ENCODE assay signal across 19 cellular contexts in the genomic region with DNA sequence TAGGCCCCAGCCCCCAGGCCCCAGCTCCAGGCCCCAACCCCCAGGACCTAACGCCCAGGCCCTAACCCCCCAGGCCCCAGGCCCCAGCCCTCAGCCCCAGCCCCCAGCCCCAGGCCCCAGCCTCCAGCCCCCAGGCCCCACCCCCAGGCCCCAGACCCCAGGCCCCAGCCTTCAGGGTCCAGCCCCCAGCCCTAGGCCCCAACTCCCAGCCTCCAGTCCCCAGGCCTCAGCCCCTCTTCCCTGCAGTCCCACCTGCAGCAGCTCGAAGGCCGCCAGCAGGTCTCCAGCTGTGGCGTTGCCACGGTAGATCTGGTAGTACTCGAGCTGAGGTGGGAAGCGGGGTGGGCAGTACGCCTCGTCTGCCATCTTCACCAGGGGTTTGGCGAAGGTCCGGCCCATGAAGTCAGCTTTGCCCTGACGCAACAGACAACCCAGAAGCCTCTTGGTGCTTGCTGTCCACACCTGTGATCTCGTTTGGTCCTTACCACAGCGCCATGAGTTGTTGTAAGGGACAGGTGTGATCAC. TPM values are rescaled to one million over a fixed set of nuclear protein-coding genes. Genes with fewer than 3 reads are reported as not detected.
DNase-seq lines count a peak whose midpoint lies in the region; ATAC-seq, FAIRE-seq and TF ChIP-seq lines count a peak whose summit lies in the region.
"Had no signal": no experiment of that assay in that cellular context is flagged by ENCODE, and none has a peak within 500 bp of the region (broad histone marks: within the 10 kb centered on the region; RNA-seq: fewer than 3 reads in every experiment).

No MANE protein-coding gene starts in this region.

- BruUV-seq in HepG2 (replicated peaks; lab: Mats Ljungman, UMichigan), result no TSS peak

- TF ChIP-seq RAD21 in HepG2 (CRISPR knock-in tag; IDR thresholded peaks at IDR 0.05), result no peak

- POLR2A ChIA-PET in HepG2 (lab: Yijun Ruan, JAX), result no interaction called here

- no peak overlapping the region for H3K27ac ChIP-seq in right cardiac atrium (ENCODE audit: low read length)
- no peak overlapping the region for H3K27ac ChIP-seq in right atrium auricular region
- no peak overlapping the region for H3K27ac ChIP-seq in HepG2 (ENCODE audit: extremely low read length, insufficient read depth, low read length)
- no peak overlapping the region for H3K27ac ChIP-seq in osteoblast (ENCODE audit: low read depth, low read length)

- H2AFZ ChIP-seq in HepG2 (ENCODE audit: low read length) (no peak overlapping the region), osteoblast (ENCODE audit: low read length) (no peak overlapping the region)
- H2AFZ ChIP-seq: GM23338 had no signal

- TF ChIP-seq CTCF in right atrium auricular region (IDR thresholded peaks at IDR 0.05), result no peak
- TF ChIP-seq CTCF in HepG2 (CRISPR knock-in tag; IDR thresholded peaks at IDR 0.05), result no peak
- TF ChIP-seq CTCF in osteoblast (IDR thresholded peaks at IDR 0.05; ENCODE audit: extremely low read depth, low read depth, low read length), result no peak

- 95% methylated on average over 14 of the region's 14 CpGs for WGBS in right cardiac atrium
- WGBS in HepG2 (ENCODE audit: low lambda C conversion rate), result 54% methylated on average over 13 of the region's 14 CpGs

- H3K9ac ChIP-seq in HepG2 (ENCODE audit: insufficient read depth, low read depth, low read length), result no peak overlapping the region

- ATAC-seq in right cardiac atrium (no peak), HepG2 (no peak)
- ATAC-seq: GM23338 had no signal

- no peak for TF ChIP-seq POLR2A in HepG2 (IDR thresholded peaks at IDR 0.05; ENCODE audit: insufficient read depth in 1 of 2, low read depth in 2 of 2, low read length in 2 of 2)

- H3K36me3 ChIP-seq in right atrium auricular region (no peaks in the 10 kb centered on the region), HepG2 (replicated peaks in 1 of 2; ENCODE audit: control insufficient read depth in 1 of 2, insufficient read depth in 2 of 2, low read length in 2 of 2) (no peaks in the 10 kb centered on the region), osteoblast (ENCODE audit: insufficient read depth, low read length) (no peaks in the 10 kb centered on the region)

- no peak overlapping the region for H3K4me3 ChIP-seq in right cardiac atrium (ENCODE audit: low read length)
- no peak overlapping the region for H3K4me3 ChIP-seq in right atrium auricular region
- H3K4me3 ChIP-seq in HepG2 (replicated peaks in 1 of 3; ENCODE audit: insufficient read depth in 1 of 3, low read depth in 2 of 3, low read length in 3 of 3), result no peak overlapping the region
- H3K4me3 ChIP-seq in osteoblast (ENCODE audit: insufficient read depth, low read length), result no peak overlapping the region
- H3K4me3 ChIP-seq: GM23338 had no signal

- H3K27me3 ChIP-seq in right cardiac atrium (ENCODE audit: control insufficient read depth, insufficient read depth), result no peaks in the 10 kb centered on the region
- H3K27me3 ChIP-seq in right atrium auricular region, result no peaks in the 10 kb centered on the region
- H3K27me3 ChIP-seq in HepG2 (ENCODE audit: control insufficient read depth in 1 of 2, insufficient read depth in 2 of 2, low read length in 2 of 2), result peaks cover 0 to 5% of the 10 kb centered on the region in 2 experiments; a peak in 3 of 5 replicates
- H3K27me3 ChIP-seq in osteoblast (ENCODE audit: insufficient read depth, low read length), result no peaks in the 10 kb centered on the region

- CTCF ChIA-PET in HepG2 (lab: Yijun Ruan, JAX; ENCODE audit: low intra/inter-chr PET ratio, low total read pairs), result no interaction called here

- in situ Hi-C loops in HepG2 (cut with HindIII; ENCODE audit: extremely low pct_ligation_motif_present, low pct_unique_long_range_greater_than_20kb), result no loop called here

- H3K9me3 ChIP-seq in right cardiac atrium (ENCODE audit: control insufficient read depth, low read length) (no peaks in the 10 kb centered on the region), right atrium auricular region (peaks cover under 1 to 7% of the 10 kb centered on the region in 2 donors), HepG2 (ENCODE audit: low read length) (peaks cover 2% of the 10 kb centered on the region), osteoblast (ENCODE audit: low read depth, low read length) (no peaks in the 10 kb centered on the region)

- DNase-seq in right cardiac atrium (peak in 2 of 3 donors; percentile 6 to 45), right atrium auricular region (ENCODE audit: low spot score) (no peak), HepG2 (ENCODE audit: low spot score) (no peak), osteoblast (ENCODE audit: insufficient read length, low spot score, missing footprints) (peak; percentile 43), LoVo (ENCODE audit: low spot score) (no peak), H4 (ENCODE audit: low spot score) (no peak)
- DNase-seq: C1 segment of cervical spinal cord; Calu3; CD4-positive, alpha-beta memory T cell; COR-L47; DMS53; DMS79 treated with DMSO at 0.1 percent for 48 hours; GF-D8; HCEC 1CT had no signal

- H3K4me1 ChIP-seq in right cardiac atrium (ENCODE audit: control insufficient read depth, insufficient read depth, low read length), result no peaks in the 10 kb centered on the region
- no peaks in the 10 kb centered on the region for H3K4me1 ChIP-seq in right atrium auricular region
- no peaks in the 10 kb centered on the region for H3K4me1 ChIP-seq in HepG2 (ENCODE audit: insufficient read depth, low read length)
- no peaks in the 10 kb centered on the region for H3K4me1 ChIP-seq in osteoblast (ENCODE audit: insufficient read depth, low read length)

- intact Hi-C loops in right cardiac atrium (cut with DNase I), result loop anchor here in 1 of 4 donors (5.0 kb wide), 1 partner anchor 48 kb away; no protein-coding TSS in a partner anchor
- intact Hi-C loops in HepG2 (cut with micrococcal nuclease; ENCODE audit: unreplicated experiment), result no loop called here

- H3K79me2 ChIP-seq in HepG2 (ENCODE audit: insufficient read depth, low read length) (no peaks in the 10 kb centered on the region), osteoblast (ENCODE audit: insufficient read depth, low read length) (no peaks in the 10 kb centered on the region)

- FAIRE-seq in HepG2 (lab: Jason Lieb, UNC), result no peak
- FAIRE-seq: GM12891, GM18507 had no signal

- no peak overlapping the region for H3K4me2 ChIP-seq in HepG2 (ENCODE audit: low read depth, low read length)
- no peak overlapping the region for H3K4me2 ChIP-seq in osteoblast (ENCODE audit: insufficient read depth, low read length)
- H3K4me2 ChIP-seq: GM23338 had no signal

- TF ChIP-seq EP300 in HepG2 (IDR thresholded peaks at IDR 0.05; ENCODE audit: low read depth in 2 of 2, low read length in 2 of 2), result no peak
- no peak for TF ChIP-seq EP300 in HepG2 (CRISPR knock-in tag; IDR thresholded peaks at IDR 0.05; ENCODE audit: borderline replicate concordance)

- H4K20me1 ChIP-seq in HepG2 (ENCODE audit: insufficient read depth, low read length) (no peaks in the 10 kb centered on the region), osteoblast (ENCODE audit: insufficient read depth, low read length) (no peaks in the 10 kb centered on the region)

TF ChIP-seq in HepG2, 621 proteins besides CTCF, POLR2A, EP300 and RAD21:
- TF ChIP-seq ZNF629 (CRISPR knock-in tag; conservative IDR thresholded peaks at IDR 0.05) (peak; percentile 62), NAIF1 (CRISPR knock-in tag; IDR thresholded peaks at IDR 0.05; ENCODE audit: borderline replicate concordance) (no peak)

RNA-seq across cellular contexts. Expression of gene OTOF, which starts 3.6 kb away (rescaled TPM):
- total RNA-seq in right cardiac atrium (under 1 TPM in 2 of 4 donors, not detected in 2; 0.15 to 0.25 TPM), right atrium auricular region (under 1 TPM; 0.08 to 0.33 TPM), HepG2 (2016; rRNA removed; fragmentation: Illumina TruSeq; extraction: Trizol) (0.04 TPM in 1 of 2 replicates, not detected in the other), osteoblast (not detected in 2 replicates)
- polyA plus RNA-seq in right cardiac atrium (0.25 TPM), HepG2 (2011; rRNA removed) (not detected in 2 replicates)
- total RNA-seq in HepG2 (2016; cell fraction: cytosol; rRNA removed; fragmentation: Illumina TruSeq; extraction: Trizol; ENCODE audit: low read depth), result 0.09 TPM in 1 of 2 replicates, not detected in the other
- 0.04 TPM in 1 of 2 replicates, not detected in the other for total RNA-seq in HepG2 (2016; cell fraction: insoluble cytoplasmic fraction; rRNA removed; fragmentation: Illumina TruSeq; extraction: Trizol)
- 0.03 TPM in 1 of 2 replicates, not detected in the other for total RNA-seq in HepG2 (2016; cell fraction: membrane; rRNA removed; fragmentation: Illumina TruSeq; extraction: Trizol)
- total RNA-seq in HepG2 (2016; cell fraction: nucleus; rRNA removed; fragmentation: Illumina TruSeq; extraction: Trizol), result 0.06 TPM in 1 of 2 replicates, not detected in the other
- polyA plus RNA-seq in HepG2 (2011; cell fraction: cytosol; rRNA removed), result 0.01 TPM in 2 replicates
- polyA plus RNA-seq in HepG2 (2011; cell fraction: nucleus; rRNA removed), result 0.12 and 0.26 TPM in 2 replicates
- polyA plus RNA-seq in HepG2 (2012), result 0.05 TPM in 1 of 2 replicates, not detected in the other
- polyA plus RNA-seq in HepG2 (2016; cell fraction: cytosol; fragmentation: Illumina TruSeq; extraction: Trizol; ENCODE audit: low read depth), result not detected in 2 replicates
- 0.04 TPM in 1 of 2 replicates, not detected in the other for polyA plus RNA-seq in HepG2 (2016; cell fraction: insoluble cytoplasmic fraction; fragmentation: Illumina TruSeq; extraction: Trizol; ENCODE audit: low read depth)
- polyA plus RNA-seq in HepG2 (2016; cell fraction: membrane; fragmentation: Illumina TruSeq; extraction: Trizol; ENCODE audit: low read depth), result not detected in 2 replicates
- 0.33 TPM in 1 of 2 replicates, not detected in the other for polyA plus RNA-seq in HepG2 (2016; cell fraction: nucleus; fragmentation: Illumina TruSeq; extraction: Trizol; ENCODE audit: insufficient read depth, low read depth)
- polyA minus RNA-seq in HepG2 (2011; rRNA and poly(A)+ RNA removed; ENCODE audit: low replicate concordance), result 0.02 TPM in 1 of 2 replicates, not detected in the other
- polyA minus RNA-seq in HepG2 (2011; cell fraction: cytosol; rRNA and poly(A)+ RNA removed), result not detected in 2 replicates
- not detected in 2 replicates for polyA minus RNA-seq in HepG2 (2011; cell fraction: nucleus; rRNA and poly(A)+ RNA removed)
- 0.14 TPM in 1 of 2 replicates, not detected in the other for total RNA-seq in H4 (2014; rRNA removed; shearing (Covaris generic))
- total RNA-seq: A673, Calu3, Daoy had no signal

Comparison
In these comparisons a context has a peak if more than half of its experiments do, and no peak if none do; other contexts are left out.
1. DNase-seq: peak in right cardiac atrium (2 of 3) and osteoblast (single experiment); none in right atrium auricular region (single experiment), HepG2 (single experiment), LoVo (single experiment) and H4 (single experiment).